In genomic region chr5:39080168-39080567, GRCh38 we compare ENCODE assay signal across 11 cellular contexts. TPM values are rescaled to one million over a fixed set of nuclear protein-coding genes. Genes with fewer than 3 reads are reported as not detected.
DNase-seq lines count a peak whose midpoint lies in the region; ATAC-seq, FAIRE-seq and TF ChIP-seq lines count a peak whose summit lies in the region.
"Had no signal": no experiment of that assay in that cellular context is flagged by ENCODE, and none has a peak within 500 bp of the region (broad histone marks: within the 10 kb centered on the region; RNA-seq: fewer than 3 reads in every experiment).

No MANE protein-coding gene starts in this region.

- no peaks in the 10 kb centered on the region for H3K36me3 Mint-ChIP-seq in nephron progenitor cell (ENCODE audit: low read depth)
- H3K36me3 Mint-ChIP-seq: CD4-positive, alpha-beta memory T cell had no signal

- BruUV-seq in PC-3 (replicated peaks; lab: Mats Ljungman, UMichigan) = no TSS peak

- H3K4me1 ChIP-seq in PC-3 (ENCODE audit: insufficient read depth, low read length) = peaks cover 41% of the 10 kb centered on the region

- H4K20me1 ChIP-seq in PC-3 (ENCODE audit: low read length) = no peaks in the 10 kb centered on the region

- peaks cover 9% of the 10 kb centered on the region for H3K27me3 Mint-ChIP-seq in nephron progenitor cell (ENCODE audit: low read depth, poor library complexity)

- no peak overlapping the region for H3K9ac ChIP-seq in PC-3 (ENCODE audit: low read length)

- 0 out of 2 replicates have a peak, but pooled peaks have one; percentile 27 for ATAC-seq in PC-3
- no peak for ATAC-seq in HG02798 (IDR thresholded peaks at IDR 0.05; ENCODE audit: poor library complexity, unreplicated experiment)

- no peak overlapping the region for H2AFZ ChIP-seq in PC-3 (ENCODE audit: low read length)

- peak overlapping the region; percentile 43 for H3K4me2 ChIP-seq in PC-3 (ENCODE audit: low read length)

- DNase-seq in H54 (ENCODE audit: insufficient read length, low spot score) = no peak
- DNase-seq in PC-3 = peak; percentile 82
- DNase-seq in amniotic epithelial cell (ENCODE audit: low read depth) = peak; percentile 55
- DNase-seq in medulla oblongata (ENCODE audit: extremely low spot score) = peak; percentile 19
- DNase-seq in nephron progenitor cell = no peak
- DNase-seq in SHP77 (lab: John Stamatoyannopoulos, UW) = no peak
- no peak for DNase-seq in GDM1 (lab: John Stamatoyannopoulos, UW)
- DNase-seq: NCI-H1436 treated with DMSO at 0.1 percent for 48 hours had no signal

- H3F3A ChIP-seq in PC-3 (ENCODE audit: low read length, unreplicated experiment) = peaks cover 11% of the 10 kb centered on the region

- POLR2A ChIA-PET in PC-3 (lab: Charles Lee; ENCODE audit: unreplicated experiment) = interaction anchor here (0.5 to 0.6 kb wide), 2 partner anchors 58 to 607 kb away, joined by 3 to 7 read pairs; no protein-coding TSS in a partner anchor

- peak overlapping the region; percentile 56 for H3K27ac ChIP-seq in PC-3 (ENCODE audit: low read length)
- H3K27ac ChIP-seq: SJSA1 had no signal

- H3K4me3 ChIP-seq in PC-3 (ENCODE audit: low read length) = no peak overlapping the region
- H3K4me3 ChIP-seq: SJSA1 had no signal

- CTCF ChIA-PET in PC-3 (lab: Charles Lee) = interaction anchor here (0.6 to 1.1 kb wide), 6 partner anchors 13 to 139 kb away, joined by 3 to 8 read pairs (median 4); partner anchors contain the start of gene FYB1

- TF ChIP-seq CTCF in PC-3 (conservative IDR thresholded peaks at IDR 0.05; ENCODE audit: low read depth, low read length) = no peak
- TF ChIP-seq CTCF in nephron progenitor cell (IDR thresholded peaks at IDR 0.05) = no peak

- no peak overlapping the region for H3K4me3 Mint-ChIP-seq in nephron progenitor cell
- H3K4me3 Mint-ChIP-seq: CD4-positive, alpha-beta memory T cell had no signal

- no peaks in the 10 kb centered on the region for H3K27me3 ChIP-seq in PC-3 (ENCODE audit: low read length)
- H3K27me3 ChIP-seq: SJSA1 had no signal

- H3K27ac Mint-ChIP-seq in nephron progenitor cell = no peak overlapping the region

- H3K9me2 ChIP-seq in PC-3 (replicated peaks; ENCODE audit: low read length) = no peaks in the 10 kb centered on the region

- H3K36me3 ChIP-seq in PC-3 (ENCODE audit: low read depth, low read length) = no peaks in the 10 kb centered on the region
- H3K36me3 ChIP-seq: SJSA1 had no signal

- peaks cover 12% of the 10 kb centered on the region for H3K79me2 ChIP-seq in PC-3 (ENCODE audit: low read length)

- FAIRE-seq in H54 (lab: Jason Lieb, UNC) = peak; percentile 72

- intact Hi-C loops in PC-3 (cut with micrococcal nuclease) = no loop called here

- no peaks in the 10 kb centered on the region for H3K9me3 ChIP-seq in PC-3 (ENCODE audit: low read length)
- H3K9me3 ChIP-seq: SJSA1 had no signal

- no peaks in the 10 kb centered on the region for H3K9me3 Mint-ChIP-seq in nephron progenitor cell

- H3K4me1 Mint-ChIP-seq in nephron progenitor cell = peaks cover 13% of the 10 kb centered on the region

- TF ChIP-seq POLR2A in H54 (IDR thresholded peaks at IDR 0.05; ENCODE audit: low read depth, low read length) = no peak

RNA-seq across cellular contexts. Expression of gene RICTOR, which starts 6.0 kb away (rescaled TPM):
- 24.5 and 28.1 TPM in 2 replicates for total RNA-seq in PC-3 (2014; rRNA removed)

Comparison
In these comparisons a context has a peak if more than half of its experiments do, and no peak if none do; other contexts are left out.
1. DNase-seq: peak in PC-3 (single experiment), amniotic epithelial cell (single experiment) and medulla oblongata (single experiment); none in H54 (single experiment), nephron progenitor cell (single experiment), SHP77 (0 of 2) and GDM1 (single experiment).